8 cellular contexts compared by ENCODE assay signal in genomic region chr1:12019858-12020509, GRCh38. TPM values are rescaled to one million over a fixed set of nuclear protein-coding genes. Genes with fewer than 3 reads are reported as not detected.
DNase-seq lines count a peak whose midpoint lies in the region; ATAC-seq, FAIRE-seq and TF ChIP-seq lines count a peak whose summit lies in the region.

No MANE protein-coding gene starts in this region.

- H3K9ac ChIP-seq in endothelial cell of umbilical vein (replicated peaks; ENCODE audit: extremely low read depth, insufficient read depth, low read length) = peak overlapping the region; percentile 53

- H3K27me3 ChIP-seq in RWPE2 (ENCODE audit: insufficient read depth, poor library complexity, severe bottlenecking) = no peaks in the 10 kb centered on the region
- no peaks in the 10 kb centered on the region for H3K27me3 ChIP-seq in endothelial cell of umbilical vein (ENCODE audit: control insufficient read depth in 2 of 2, insufficient read depth in 2 of 2, low read length in 2 of 2)

- CTCF ChIA-PET in endothelial cell of umbilical vein (lab: Charles Lee) = interaction anchor here (1.9 kb wide), 1 partner anchor 18 kb away, joined by 5 read pairs; no protein-coding TSS in a partner anchor

- peak; percentile 75 for FAIRE-seq in endothelial cell of umbilical vein (lab: Jason Lieb, UNC)

- no peaks in the 10 kb centered on the region for H3K9me1 ChIP-seq in endothelial cell of umbilical vein (replicated peaks; ENCODE audit: control insufficient read depth, extremely low read depth, insufficient read depth, low read length)

- peak overlapping the region; percentile 74 for H3K4me2 ChIP-seq in endothelial cell of umbilical vein (ENCODE audit: insufficient read depth, low read length)

- H3K27ac ChIP-seq in RWPE2 (ENCODE audit: poor library complexity, severe bottlenecking) = peak overlapping the region; percentile 34
- no peak overlapping the region for H3K27ac ChIP-seq in endothelial cell of umbilical vein (ENCODE audit: insufficient read depth, low read depth, low read length)

- dilution Hi-C loops in endothelial cell of umbilical vein (cut with MboI; ENCODE audit: extremely low pct_ligation_motif_present, low sequenced_read_pairs) = no loop called here

- H3K36me3 ChIP-seq in RWPE2 (ENCODE audit: low read depth) (peaks cover 18% of the 10 kb centered on the region), endothelial cell of umbilical vein (ENCODE audit: control insufficient read depth in 2 of 2, extremely low read depth in 1 of 2, insufficient read depth in 2 of 2, low read length in 2 of 2) (peaks cover 2 to 9% of the 10 kb centered on the region in 2 experiments)

- intact Hi-C loops in endothelial cell of umbilical vein (cut with micrococcal nuclease) = loop anchor here (1.0 to 2.0 kb wide), 2 partner anchors 39 to 111 kb away; partner anchors contain the start of gene MFN2

- BruUV-seq in endothelial cell of umbilical vein (replicated peaks; lab: Mats Ljungman, UMichigan) = no TSS peak

- H3K27me3 Mint-ChIP-seq in naive thymus-derived CD8-positive, alpha-beta T cell = peaks cover 0 to 2% (median 0%) of the 10 kb centered on the region in 5 donors

- H3K4me1 Mint-ChIP-seq in naive thymus-derived CD8-positive, alpha-beta T cell = peaks cover 3 to 26% (median 14%) of the 10 kb centered on the region in 4 donors

- H3K79me2 ChIP-seq in endothelial cell of umbilical vein (ENCODE audit: control insufficient read depth, insufficient read depth, low read length) = peaks cover 10% of the 10 kb centered on the region

- H3K4me1 ChIP-seq in RWPE2 (ENCODE audit: insufficient read depth, poor library complexity, severe bottlenecking) = peaks cover 6% of the 10 kb centered on the region
- no peaks in the 10 kb centered on the region for H3K4me1 ChIP-seq in endothelial cell of umbilical vein (ENCODE audit: control insufficient read depth, extremely low read depth, insufficient read depth, low read length)

- H3K36me3 Mint-ChIP-seq in naive thymus-derived CD8-positive, alpha-beta T cell = peaks cover 0 to 21% (median 9%) of the 10 kb centered on the region in 3 donors

- TF ChIP-seq CTCF in RWPE2 (IDR thresholded peaks at IDR 0.05; ENCODE audit: poor library complexity, severe bottlenecking) (no peak), endothelial cell of umbilical vein (IDR thresholded peaks at IDR 0.05; ENCODE audit: extremely low read depth in 1 of 2, insufficient read depth in 1 of 2, low read depth in 1 of 2, low read length in 2 of 2) (no peak)

- POLR2A ChIA-PET in endothelial cell of umbilical vein (lab: Charles Lee) = interaction anchor here (1.0 to 2.8 kb wide), 3 partner anchors 40 to 112 kb away, joined by 4 to 22 read pairs (median 22); partner anchors contain the start of gene MFN2
- POLR2A ChIA-PET in naive thymus-derived CD8-positive, alpha-beta T cell (lab: Charles Lee) = interaction anchor here (0.6 to 3.3 kb wide), 4 partner anchors 11 to 111 kb away, joined by 3 to 34 read pairs (median 10); partner anchors contain the start of gene MFN2

- H3K9me3 Mint-ChIP-seq in naive thymus-derived CD8-positive, alpha-beta T cell = no peaks in the 10 kb centered on the region

- DNase-seq in DMS53 (lab: John Stamatoyannopoulos, UW) = peak; percentile 35
- no peak for DNase-seq in DMS53 treated with DMSO at 0.1 percent for 48 hours (lab: John Stamatoyannopoulos, UW; ENCODE audit: unreplicated experiment)
- DNase-seq in RWPE2 (ENCODE audit: low spot score) = no peak
- DNase-seq in endothelial cell of umbilical vein (ENCODE audit: low read depth, low spot score) = peak; percentile 30
- DNase-seq in naive thymus-derived CD8-positive, alpha-beta T cell = peak in 2 of 10 donors; percentile 8 to 10
- DNase-seq in retina = no peak
- no peak for DNase-seq in NCI-H748 treated with DMSO at 0.1 percent for 48 hours (lab: John Stamatoyannopoulos, UW)
- DNase-seq in midbrain (lab: John Stamatoyannopoulos, UW) = no peak

- ATAC-seq in RWPE2 (ENCODE audit: low read depth) = no peak
- no peak for ATAC-seq in naive thymus-derived CD8-positive, alpha-beta T cell

- H3K9me3 ChIP-seq in RWPE2 (ENCODE audit: severe bottlenecking) (no peaks in the 10 kb centered on the region), endothelial cell of umbilical vein (replicated peaks; ENCODE audit: control insufficient read depth, insufficient read depth, low read length) (no peaks in the 10 kb centered on the region)

- peak overlapping the region in 7 of 10 donors; percentile 46 to 93 (median 56) for H3K27ac Mint-ChIP-seq in naive thymus-derived CD8-positive, alpha-beta T cell

- no peaks in the 10 kb centered on the region for H4K20me1 ChIP-seq in endothelial cell of umbilical vein (replicated peaks; ENCODE audit: control insufficient read depth, extremely low read depth, insufficient read depth, low read length)

- H3K4me3 Mint-ChIP-seq in naive thymus-derived CD8-positive, alpha-beta T cell = peak overlapping the region; percentile 76 to 93 (median 87)

- H3K4me3 ChIP-seq in RWPE2 (ENCODE audit: severe bottlenecking) = peak overlapping the region; percentile 66
- H3K4me3 ChIP-seq in endothelial cell of umbilical vein (replicated peaks in 1 of 3; ENCODE audit: insufficient read depth in 1 of 3, low read depth in 1 of 3, low read length in 3 of 3) = peak overlapping the region; percentile 11 to 87 (median 70)

- no peak for TF ChIP-seq POLR2A in endothelial cell of umbilical vein (IDR thresholded peaks at IDR 0.05; ENCODE audit: low read depth, low read length)

- peak overlapping the region; percentile 75 for H2AFZ ChIP-seq in endothelial cell of umbilical vein (ENCODE audit: low read depth, low read length)

TF ChIP-seq in endothelial cell of umbilical vein, 7 proteins besides CTCF, POLR2A, EP300 and RAD21:
- TF ChIP-seq JUN (IDR thresholded peaks at IDR 0.05; ENCODE audit: borderline replicate concordance, insufficient read depth, insufficient read length, low read depth) (no peak), MAX (IDR thresholded peaks at IDR 0.05; ENCODE audit: insufficient read depth, insufficient read length) (no peak), FOS (IDR thresholded peaks at IDR 0.05; ENCODE audit: borderline replicate concordance, insufficient read depth, low read length) (no peak), MYC (IDR thresholded peaks at IDR 0.05; ENCODE audit: low read depth, low read length) (no peak), EZH2 (IDR thresholded peaks at IDR 0.05; ENCODE audit: borderline replicate concordance, low read depth, low read length, severe bottlenecking) (no peak), GATA2 (IDR thresholded peaks at IDR 0.05; ENCODE audit: insufficient read depth, insufficient read length, low read depth, low read length) (no peak), POLR2AphosphoS5 (IDR thresholded peaks at IDR 0.05; ENCODE audit: insufficient read depth, low read depth, low read length) (no peak)

RNA-seq across cellular contexts. Expression of gene MIIP, which starts 0.7 kb away (rescaled TPM):
- total RNA-seq in endothelial cell of umbilical vein = 30.1 and 32.3 TPM in 2 replicates
- polyA plus RNA-seq in endothelial cell of umbilical vein = 39.1 and 52.1 TPM in 2 replicates
- 22.8 and 30.4 TPM in 2 replicates for polyA plus RNA-seq in endothelial cell of umbilical vein (2011; cell fraction: cytosol; rRNA removed)
- 95.6 and 97.4 TPM in 2 replicates for polyA plus RNA-seq in endothelial cell of umbilical vein (2011; cell fraction: nucleus; rRNA removed)
- polyA plus RNA-seq in endothelial cell of umbilical vein (2012) = 15.4 and 20.5 TPM in 2 replicates
- polyA minus RNA-seq in endothelial cell of umbilical vein = 9.5 and 13.4 TPM in 2 replicates
- 16.7 TPM for polyA minus RNA-seq in endothelial cell of umbilical vein (2011; cell fraction: cytosol; rRNA and poly(A)+ RNA removed)
- polyA minus RNA-seq in endothelial cell of umbilical vein (2011; cell fraction: nucleus; rRNA and poly(A)+ RNA removed) = 12.6 and 14.3 TPM in 2 replicates
- 10 to 100 TPM; 31.1 to 32.4 TPM for total RNA-seq in naive thymus-derived CD8-positive, alpha-beta T cell
- polyA plus RNA-seq in naive thymus-derived CD8-positive, alpha-beta T cell = 10 to 100 TPM; 19.9 to 26.3 (median 22.1) TPM

RNA-seq across cellular contexts. Expression of gene MFN2, which starts 39.7 kb away (rescaled TPM):
- 66.6 and 82.4 TPM in 2 replicates for total RNA-seq in endothelial cell of umbilical vein
- 41.8 and 51.4 TPM in 2 replicates for polyA plus RNA-seq in endothelial cell of umbilical vein
- polyA plus RNA-seq in endothelial cell of umbilical vein (2011; cell fraction: cytosol; rRNA removed) = 45.7 and 52.7 TPM in 2 replicates
- 72.2 and 73.2 TPM in 2 replicates for polyA plus RNA-seq in endothelial cell of umbilical vein (2011; cell fraction: nucleus; rRNA removed)
- polyA plus RNA-seq in endothelial cell of umbilical vein (2012) = 76.5 and 104 TPM in 2 replicates
- 76.2 and 76.4 TPM in 2 replicates for polyA minus RNA-seq in endothelial cell of umbilical vein
- polyA minus RNA-seq in endothelial cell of umbilical vein (2011; cell fraction: cytosol; rRNA and poly(A)+ RNA removed) = 34.5 TPM
- polyA minus RNA-seq in endothelial cell of umbilical vein (2011; cell fraction: nucleus; rRNA and poly(A)+ RNA removed) = 21.9 and 22.5 TPM in 2 replicates
- 10 to 100 TPM; 47.1 to 49.9 TPM for total RNA-seq in naive thymus-derived CD8-positive, alpha-beta T cell
- polyA plus RNA-seq in naive thymus-derived CD8-positive, alpha-beta T cell = 10 to 100 TPM; 29.1 to 38.0 (median 29.5) TPM

RNA-seq across cellular contexts. Expression of gene TNFRSF8, which starts 43.1 kb away (rescaled TPM):
- not detected in 2 replicates for total RNA-seq in endothelial cell of umbilical vein
- polyA plus RNA-seq in endothelial cell of umbilical vein = 0.35 and 0.47 TPM in 2 replicates
- polyA plus RNA-seq in endothelial cell of umbilical vein (2011; cell fraction: cytosol; rRNA removed) = 0.23 and 0.37 TPM in 2 replicates
- polyA plus RNA-seq in endothelial cell of umbilical vein (2011; cell fraction: nucleus; rRNA removed) = 0.27 and 0.45 TPM in 2 replicates
- 0.07 and 0.08 TPM in 2 replicates for polyA plus RNA-seq in endothelial cell of umbilical vein (2012)
- 0.17 and 0.45 TPM in 2 replicates for polyA minus RNA-seq in endothelial cell of umbilical vein
- not detected for polyA minus RNA-seq in endothelial cell of umbilical vein (2011; cell fraction: cytosol; rRNA and poly(A)+ RNA removed)
- 0.19 and 0.24 TPM in 2 replicates for polyA minus RNA-seq in endothelial cell of umbilical vein (2011; cell fraction: nucleus; rRNA and poly(A)+ RNA removed)
- total RNA-seq in naive thymus-derived CD8-positive, alpha-beta T cell = not detected
- not detected for polyA plus RNA-seq in naive thymus-derived CD8-positive, alpha-beta T cell

Comparison
In these comparisons a context has a peak if more than half of its experiments do, and no peak if none do; other contexts are left out.
1. DNase-seq: peak in DMS53 (single experiment) and endothelial cell of umbilical vein (single experiment); none in DMS53 treated with DMSO at 0.1 percent for 48 hours (single experiment), RWPE2 (single experiment), retina (single experiment), NCI-H748 treated with DMSO at 0.1 percent for 48 hours (single experiment) and midbrain (single experiment).